Comparison of ENCODE assay signal across 2 cellular contexts in the genomic region with DNA sequence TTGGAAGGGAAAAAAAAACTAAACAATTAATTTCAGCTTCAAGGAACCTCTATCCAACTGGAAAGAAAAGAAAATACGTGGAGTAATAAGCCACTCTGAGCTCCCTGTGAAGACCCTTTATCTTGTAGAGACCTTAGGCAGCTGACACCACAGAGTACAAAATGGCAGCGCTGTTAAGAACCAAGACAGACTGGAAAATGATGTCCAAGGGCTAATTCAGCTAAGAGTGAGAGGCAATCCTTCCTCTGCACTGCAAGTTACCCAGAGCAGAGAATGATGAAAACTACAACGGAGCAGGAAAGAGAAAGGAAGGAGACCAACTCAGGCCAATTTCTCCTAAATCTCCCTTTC.
TF ChIP-seq lines count a peak whose summit lies in the region.

No MANE protein-coding gene starts in this region.

TF ChIP-seq in IMR-90, 13 proteins besides CTCF, POLR2A, EP300 and RAD21:
- TF ChIP-seq NFE2L2 (IDR thresholded peaks at IDR 0.05; ENCODE audit: low read depth, low read length) = no peak
- TF ChIP-seq, protein P1, sequence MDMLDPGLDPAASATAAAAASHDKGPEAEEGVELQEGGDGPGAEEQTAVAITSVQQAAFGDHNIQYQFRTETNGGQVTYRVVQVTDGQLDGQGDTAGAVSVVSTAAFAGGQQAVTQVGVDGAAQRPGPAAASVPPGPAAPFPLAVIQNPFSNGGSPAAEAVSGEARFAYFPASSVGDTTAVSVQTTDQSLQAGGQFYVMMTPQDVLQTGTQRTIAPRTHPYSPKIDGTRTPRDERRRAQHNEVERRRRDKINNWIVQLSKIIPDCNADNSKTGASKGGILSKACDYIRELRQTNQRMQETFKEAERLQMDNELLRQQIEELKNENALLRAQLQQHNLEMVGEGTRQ (IDR thresholded peaks at IDR 0.05; ENCODE audit: low read depth, low read length) = no peak
- no peak for TF ChIP-seq CHD1 (IDR thresholded peaks at IDR 0.05; ENCODE audit: low read depth, low read length)

TF ChIP-seq in H1, 55 proteins besides CTCF, POLR2A, EP300 and RAD21:
- TF ChIP-seq YY1 (IDR thresholded peaks at IDR 0.05; ENCODE audit: low read depth, low read length) (peak; percentile 26; the same call in 1 of the 2 replicates), SIN3A (conservative IDR thresholded peaks at IDR 0.05 in 1 of 2, IDR thresholded peaks at IDR 0.05 in 1 of 2; ENCODE audit: low read depth in 1 of 2, low read length in 2 of 2) (no peak)
